ENCODE assay signal across 8 cellular contexts in the genomic region with DNA sequence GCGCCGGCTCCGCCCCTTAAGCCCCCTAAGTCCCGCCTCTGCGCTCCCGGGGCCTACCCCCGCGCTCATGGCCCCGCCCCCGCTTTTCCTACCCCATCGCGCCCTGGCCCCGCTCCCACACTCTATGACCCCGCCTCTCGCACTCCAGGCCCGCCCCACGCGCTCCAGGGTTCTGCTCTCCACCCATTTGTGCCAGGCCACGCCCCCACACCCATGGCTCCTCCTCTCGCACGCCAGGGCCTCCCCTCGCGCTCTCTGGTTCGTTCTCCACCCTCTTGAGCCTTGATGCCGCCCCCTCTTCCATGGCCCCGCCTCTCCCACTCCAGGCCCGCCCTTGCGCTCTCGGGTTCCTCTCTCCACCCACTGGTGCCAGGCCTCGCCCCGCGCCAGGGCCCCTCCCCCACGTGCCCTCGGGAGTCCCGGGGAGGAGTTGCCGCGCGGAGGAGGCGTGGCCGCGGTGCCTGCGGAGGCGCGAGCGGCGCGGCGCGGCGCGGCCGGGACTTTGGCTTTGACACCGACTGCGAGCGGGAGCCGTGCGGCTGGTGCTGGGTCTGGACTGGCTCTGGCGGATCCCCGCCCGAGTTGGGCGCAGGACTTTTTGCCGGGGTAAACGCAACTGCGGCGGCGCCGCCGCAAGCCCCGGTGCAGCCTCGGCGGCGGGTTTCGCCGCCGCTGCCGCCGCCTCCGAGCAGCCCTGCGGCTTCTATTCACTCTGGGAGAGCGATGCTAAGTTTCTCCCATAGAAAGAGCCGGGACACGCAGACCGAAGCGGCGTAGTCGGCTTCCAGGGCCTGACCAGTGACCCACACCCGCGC. TPM values are rescaled to one million over a fixed set of nuclear protein-coding genes. Genes with fewer than 3 reads are reported as not detected.
A peak's percentile ranks its signal among the peaks of the same experiment; 100 is the strongest.
DNase-seq lines count a peak whose midpoint lies in the region; ATAC-seq and TF ChIP-seq lines count a peak whose summit lies in the region.

Gene EEPD1, plus strand, starts transcription at position 499 of the 815 bp plus-strand sequence. CDS start 1,071 bp downstream, outside the sequence.

- POLR2A ChIA-PET in SK-N-SH (lab: Yijun Ruan, JAX) = interaction anchor here (0.8 kb wide), 1 partner anchor 62 kb away, joined by 3 read pairs; no protein-coding TSS in a partner anchor

- H3K4me3 ChIP-seq in NB4 (ENCODE audit: low read depth, low read length) (peak within 1 kb of the TSS; percentile 60), SK-N-SH (ENCODE audit: low read depth in 2 of 2, low read length in 1 of 2) (peak within 1 kb of the TSS; percentile 87 to 93)

- H4K20me1 ChIP-seq in SK-N-SH (ENCODE audit: insufficient read depth) = no peaks in the 10 kb centered on the region

- TF ChIP-seq POLR2A in NB4 (IDR thresholded peaks at IDR 0.05; ENCODE audit: extremely low read depth, insufficient read length) = peak; percentile 79

- H3K4me2 ChIP-seq in SK-N-SH = peak within 1 kb of the TSS; percentile 100

- H3K27me3 ChIP-seq in SK-N-SH (ENCODE audit: insufficient read depth) = no peaks in the 10 kb centered on the region

- peak within 1 kb of the TSS; percentile 72 for H3K9ac ChIP-seq in SK-N-SH

- peak; percentile 94 for ATAC-seq in HG02571 (IDR thresholded peaks at IDR 0.05; ENCODE audit: unreplicated experiment)

- TF ChIP-seq RAD21 in SK-N-SH (IDR thresholded peaks at IDR 0.05; ENCODE audit: low read length) = peak; percentile 14; the same call in 1 of the 2 replicates

- H3K27ac ChIP-seq in SK-N-SH (ENCODE audit: low read depth in 2 of 2, low read length in 1 of 2) = peak within 1 kb of the TSS; percentile 56 to 83
- peak within 1 kb of the TSS; percentile 95 for H3K27ac ChIP-seq in substantia nigra (ENCODE audit: low read depth, low read length, poor library complexity, severe bottlenecking)

- peak; percentile 91 for DNase-seq in GM04503 (ENCODE audit: low read depth)
- peak; percentile 100 for DNase-seq in NB4 (ENCODE audit: low read depth)
- DNase-seq in SK-N-SH = peak; percentile 99
- DNase-seq in activated naive CD4-positive, alpha-beta T cell treated with anti-CD3 and anti-CD28 coated beads, Interleukin-2, amount 50 U/mL, for 16 hours = peak; percentile 100
- DNase-seq in germinal center (ENCODE audit: low spot score) = peak; percentile 97
- DNase-seq in non-pigmented ciliary epithelial cell (ENCODE audit: low read depth) = peak; percentile 97
- DNase-seq in substantia nigra (lab: John Stamatoyannopoulos, UW) = peak; percentile 96 to 100 (median 100)

- 1% methylated on average over 46 of the region's 88 CpGs for WGBS in SK-N-SH (ENCODE audit: low lambda C conversion rate)

- H2AFZ ChIP-seq in SK-N-SH (ENCODE audit: low read depth) = peak within 1 kb of the TSS; percentile 91

- H3F3A ChIP-seq in SK-N-SH (replicated peaks; ENCODE audit: insufficient read depth) = peaks cover 3% of the 10 kb centered on the region

- peaks cover 0 to 45% of the 10 kb centered on the region in 2 experiments; a peak in 2 of 4 replicates for H3K4me1 ChIP-seq in SK-N-SH (ENCODE audit: control insufficient read depth in 1 of 2, insufficient read depth in 2 of 2, low read depth in 1 of 2, low read length in 1 of 2)

- TF ChIP-seq CTCF in NB4 (IDR thresholded peaks at IDR 0.05; ENCODE audit: low read depth, low read length) (no peak), SK-N-SH (IDR thresholded peaks at IDR 0.05) (no peak)

- no peaks in the 10 kb centered on the region for H3K9me3 ChIP-seq in SK-N-SH

- CTCF ChIA-PET in SK-N-SH (lab: Yijun Ruan, JAX) = interaction anchor here (0.9 to 2.2 kb wide), 3 partner anchors 58 to 167 kb away, joined by 3 to 8 read pairs (median 3); no protein-coding TSS in a partner anchor

- no peaks in the 10 kb centered on the region for H3K9me2 ChIP-seq in SK-N-SH

- H3K79me2 ChIP-seq in SK-N-SH (ENCODE audit: insufficient read depth) = no peaks in the 10 kb centered on the region

- TF ChIP-seq EP300 in SK-N-SH (IDR thresholded peaks at IDR 0.05; ENCODE audit: borderline replicate concordance in 1 of 2, low read depth in 1 of 2, low read length in 1 of 2) = peak in 1 of 2 experiments; percentile 52; a peak in 1 of 4 replicates

- no peaks in the 10 kb centered on the region for H3K36me3 ChIP-seq in SK-N-SH (replicated peaks in 1 of 2; ENCODE audit: control insufficient read depth in 1 of 2, insufficient read depth in 2 of 2, low read length in 1 of 2)

TF ChIP-seq in SK-N-SH, 30 proteins besides CTCF, POLR2A, EP300 and RAD21:
- TF ChIP-seq NRF1 (IDR thresholded peaks at IDR 0.05; ENCODE audit: low read depth, low read length) (peak; percentile 53), NFIC (IDR thresholded peaks at IDR 0.05; ENCODE audit: borderline replicate concordance) (no peak), JUND (IDR thresholded peaks at IDR 0.05) (no peak), SIN3A (IDR thresholded peaks at IDR 0.05; ENCODE audit: borderline replicate concordance, low read depth, low read length) (peak; percentile 61; the same call in 1 of the 2 replicates), MEF2A (IDR thresholded peaks at IDR 0.05; ENCODE audit: borderline replicate concordance, low read depth) (no peak), YY1 (IDR thresholded peaks at IDR 0.05; ENCODE audit: low read depth) (no peak), EZH2phosphoT487 (IDR thresholded peaks at IDR 0.05; ENCODE audit: borderline replicate concordance, low read depth) (no peak), TEAD4 (IDR thresholded peaks at IDR 0.05; ENCODE audit: borderline replicate concordance, insufficient read depth) (no peak), RCOR1 (IDR thresholded peaks at IDR 0.05; ENCODE audit: low read length) (no peak), USF2 (IDR thresholded peaks at IDR 0.05; ENCODE audit: borderline replicate concordance, low read depth, low read length) (peak; percentile 56; the same call in 1 of the 2 replicates), CHD2 (IDR thresholded peaks at IDR 0.05; ENCODE audit: low read length, partially characterized antibody) (peak; percentile 92), TCF12 (IDR thresholded peaks at IDR 0.05) (no peak), POLR2AphosphoS5 (IDR thresholded peaks at IDR 0.05; ENCODE audit: low read depth, low read length) (peak; percentile 40; the same call in 1 of the 2 replicates), MXI1 (IDR thresholded peaks at IDR 0.05; ENCODE audit: low read depth, low read length) (peak; percentile 96), FOXM1 (IDR thresholded peaks at IDR 0.05; ENCODE audit: low read depth) (no peak), ELF1 (IDR thresholded peaks at IDR 0.05) (no peak), PBX3 (IDR thresholded peaks at IDR 0.05) (no peak), SMC3 (IDR thresholded peaks at IDR 0.05; ENCODE audit: low read depth, low read length) (peak; percentile 21; the same call in 1 of the 2 replicates), GATA2 (CRISPR knock-in tag; IDR thresholded peaks at IDR 0.05) (no peak), USF1 (IDR thresholded peaks at IDR 0.05; ENCODE audit: borderline replicate concordance, low read depth) (peak; percentile 75; the same call in 1 of the 2 replicates), FOXJ3 (CRISPR knock-in tag; IDR thresholded peaks at IDR 0.05) (no peak), RXRA (IDR thresholded peaks at IDR 0.05; ENCODE audit: borderline replicate concordance, low read depth) (no peak), TAF1 (IDR thresholded peaks at IDR 0.05; ENCODE audit: borderline replicate concordance, low read depth, low read length) (peak; percentile 82)
TF ChIP-seq in SK-N-SH: peak in this region for 9.

RNA-seq across cellular contexts. Expression of gene EEPD1, which starts in this region (rescaled TPM):
- 2.4 and 5.0 TPM in 2 replicates for polyA plus RNA-seq in SK-N-SH (2012; rRNA removed)
- 2.5 and 5.2 TPM in 2 replicates for polyA plus RNA-seq in SK-N-SH (2012; cell fraction: cytosol; rRNA removed)
- 9.3 and 11.4 TPM in 2 replicates for polyA plus RNA-seq in SK-N-SH (2012; cell fraction: nucleus; rRNA removed)

Comparison
In these comparisons a context has a peak if more than half of its experiments do, and no peak if none do; other contexts are left out.
1. Peak in every context shown above with its lines: DNase-seq, ATAC-seq, H3K4me3 ChIP-seq and H3K27ac ChIP-seq.